In the genomic region with DNA sequence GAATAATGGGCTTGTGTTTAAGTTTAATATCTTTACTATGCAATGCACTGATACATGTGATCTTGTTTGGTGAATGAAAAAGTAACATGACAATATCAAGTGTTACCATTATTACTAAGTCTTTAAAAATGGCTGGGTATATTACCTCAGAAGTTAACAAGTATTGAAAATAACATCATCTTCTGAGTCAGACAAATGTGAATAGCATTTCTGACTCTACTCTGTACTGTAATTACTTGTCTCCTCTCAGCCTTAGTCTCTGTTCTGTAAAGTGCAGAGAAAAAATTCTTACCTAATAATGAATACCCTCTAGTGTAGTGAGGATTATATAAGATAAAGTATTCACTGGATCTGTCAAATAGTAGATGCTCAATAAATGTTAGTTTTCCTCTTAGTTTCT, we compare ENCODE assay signal across 23 cellular contexts.
"Had no signal": no experiment of that assay in that cellular context is flagged by ENCODE, and none has a peak within 500 bp of the region (broad histone marks: within the 10 kb centered on the region; RNA-seq: fewer than 3 reads in every experiment).

No MANE protein-coding gene starts in this region.

- H3K4me3 ChIP-seq: esophagus muscularis mucosa, gastroesophageal sphincter, mucosa of descending colon, pancreas, psoas muscle, right atrium auricular region, tibial artery had no signal

- H3K4me1 Mint-ChIP-seq: activated naive CD4-positive, alpha-beta T cell treated with anti-CD3 and anti-CD28 coated beads, Interleukin-2, amount 50 U/mL, for 24 hours had no signal

- H3K4me3 Mint-ChIP-seq: activated naive CD4-positive, alpha-beta T cell treated with anti-CD3 and anti-CD28 coated beads, Interleukin-2, amount 50 U/mL, for 24 hours; nephron progenitor cell; stimulated activated naive CD8-positive, alpha-beta T cell treated with anti-CD3 and anti-CD28 coated beads, Interleukin-15, amount 100 ng/mL, for 72 hours; T-helper 1 cell treated with Interleukin-12 subunit alpha and Interleukin-12 subunit beta and Interleukin-4 antibody, amounts not matched to agents 30 μg/mL and 1 μg/mL, for 36 hours had no signal

- H3K27me3 ChIP-seq: brain microvascular endothelial cell, esophagus muscularis mucosa, gastroesophageal sphincter, pancreas, right atrium auricular region, tibial artery had no signal

- H3K27ac Mint-ChIP-seq: activated naive CD4-positive, alpha-beta T cell treated with anti-CD3 and anti-CD28 coated beads, Interleukin-2, amount 50 U/mL, for 24 hours; nephron progenitor cell; stimulated activated naive CD8-positive, alpha-beta T cell treated with anti-CD3 and anti-CD28 coated beads, Interleukin-15, amount 100 ng/mL, for 72 hours; T-helper 1 cell treated with Interleukin-12 subunit alpha and Interleukin-12 subunit beta and Interleukin-4 antibody, amounts not matched to agents 30 μg/mL and 1 μg/mL, for 36 hours had no signal

- H3K36me3 Mint-ChIP-seq: activated naive CD4-positive, alpha-beta T cell treated with anti-CD3 and anti-CD28 coated beads, Interleukin-2, amount 50 U/mL, for 24 hours had no signal

- ATAC-seq: gastroesophageal sphincter; left colon; mucosa of descending colon; pancreas; psoas muscle; stimulated activated naive CD8-positive, alpha-beta T cell treated with anti-CD3 and anti-CD28 coated beads, Interleukin-15, amount 100 ng/mL, for 72 hours had no signal

- H3K27ac ChIP-seq: brain microvascular endothelial cell, esophagus muscularis mucosa, gastroesophageal sphincter, pancreas, psoas muscle, right atrium auricular region, tibial artery had no signal

- H3K9me3 ChIP-seq: esophagus muscularis mucosa, gastroesophageal sphincter, mucosa of descending colon, pancreas, psoas muscle, right atrium auricular region, tibial artery had no signal

- H3K36me3 ChIP-seq: brain microvascular endothelial cell, esophagus muscularis mucosa, gastroesophageal sphincter, pancreas, right atrium auricular region, tibial artery had no signal

- DNase-seq: activated CD4-positive, alpha-beta T cell treated with anti-CD3 and anti-CD28 coated beads, Interleukin-2, amount 50 U/mL, for 1 hour; activated CD8-positive, alpha-beta memory T cell treated with anti-CD3 and anti-CD28 coated beads for 24 hours; activated CD8-positive, alpha-beta memory T cell treated with anti-CD3 and anti-CD28 coated beads, Interleukin-2, amount 50 U/mL, for 4 hours; activated gamma-delta T cell; aorta; brain microvascular endothelial cell; central memory CD4-positive, alpha-beta T cell; effector memory CD4-positive, alpha-beta T cell; head of caudate nucleus; left colon; mesenchymal stem cell; mucosa of descending colon; nephron progenitor cell; pancreas; psoas muscle; stimulated activated CD4-positive, alpha-beta T cell treated with anti-CD3 and anti-CD28 coated beads, Interleukin-12 subunit alpha, Interleukin-12 subunit beta, amount 100 ng/mL, for 4 hours; stimulated activated naive CD8-positive, alpha-beta T cell treated with anti-CD3 and anti-CD28 coated beads, Interleukin-15, amount 100 ng/mL, for 72 hours; tibial artery had no signal

- H3K4me1 ChIP-seq: esophagus muscularis mucosa, gastroesophageal sphincter, pancreas, psoas muscle, right atrium auricular region, tibial artery had no signal

- H3K9me3 Mint-ChIP-seq: activated naive CD4-positive, alpha-beta T cell treated with anti-CD3 and anti-CD28 coated beads, Interleukin-2, amount 50 U/mL, for 24 hours; stimulated activated naive CD8-positive, alpha-beta T cell treated with anti-CD3 and anti-CD28 coated beads, Interleukin-15, amount 100 ng/mL, for 72 hours had no signal
